ENCODE assay signal across 1 cellular context in genomic region chr13:80361883-80362327, GRCh38.
TF ChIP-seq lines count a peak whose summit lies in the region.

No MANE protein-coding gene starts in this region.

TF ChIP-seq in H1, 55 proteins besides CTCF, POLR2A, EP300 and RAD21 (continued from another document):
- TF ChIP-seq CHD7 (IDR thresholded peaks at IDR 0.05; ENCODE audit: insufficient replicate concordance, low read length) (no peak), POU5F1 (IDR thresholded peaks at IDR 0.05; ENCODE audit: low read depth, low read length) (no peak), RNF2 (IDR thresholded peaks at IDR 0.05; ENCODE audit: borderline replicate concordance, low read depth, low read length, missing control alignments, poor library complexity, severe bottlenecking) (no peak), KDM5A (IDR thresholded peaks at IDR 0.05; ENCODE audit: low read length) (no peak), BRCA1 (IDR thresholded peaks at IDR 0.05; ENCODE audit: low read depth, low read length) (no peak), RFX5 (IDR thresholded peaks at IDR 0.05; ENCODE audit: borderline replicate concordance, low read depth, low read length) (no peak), TAF7 (optimal IDR thresholded peaks at IDR 0.05; ENCODE audit: borderline replicate concordance, low read depth, low read length) (no peak), EZH2 (IDR thresholded peaks at IDR 0.05; ENCODE audit: low read depth, low read length, severe bottlenecking) (no peak)
